2 cellular contexts compared by ENCODE assay signal in genomic region chr1:117116090-117116783, GRCh38.
TF ChIP-seq lines count a peak whose summit lies in the region.

No MANE protein-coding gene starts in this region.

TF ChIP-seq in HEK293, 187 proteins besides CTCF, POLR2A, EP300 and RAD21:
- TF ChIP-seq PRDM10 (tag by site-specific recombination; IDR thresholded peaks at IDR 0.05) = no peak
- TF ChIP-seq ZNF121 (tag by site-specific recombination; IDR thresholded peaks at IDR 0.05) = peak; percentile 68; the same call in 1 of the 2 replicates
TF ChIP-seq in HEK293: peak in this region for 1.

TF ChIP-seq in K562, 482 proteins besides CTCF, POLR2A, EP300 and RAD21:
- no peak for TF ChIP-seq ARNT (IDR thresholded peaks at IDR 0.05)
- peak; percentile 52; the same call in 1 of the 2 replicates for TF ChIP-seq TCF3 (CRISPR knock-in tag; IDR thresholded peaks at IDR 0.05)
- peak; percentile 26; the same call in 1 of the 2 replicates for TF ChIP-seq TEAD4 (IDR thresholded peaks at IDR 0.05; ENCODE audit: low read length)
- TF ChIP-seq TEAD4 (CRISPR knock-in tag; IDR thresholded peaks at IDR 0.05; ENCODE audit: borderline replicate concordance) = no peak
- peak; percentile 92 for TF ChIP-seq ZNF121 (CRISPR knock-in tag; conservative IDR thresholded peaks at IDR 0.05)
- TF ChIP-seq CAMTA2 (CRISPR knock-in tag; conservative IDR thresholded peaks at IDR 0.05) = no peak
- TF ChIP-seq NKRF (IDR thresholded peaks at IDR 0.05; ENCODE audit: borderline replicate concordance) = no peak
- TF ChIP-seq ZNF282 (CRISPR knock-in tag; IDR thresholded peaks at IDR 0.05) = no peak
- TF ChIP-seq NONO (IDR thresholded peaks at IDR 0.05; ENCODE audit: low read depth in 2 of 2, low read length in 1 of 2) = no peak
- TF ChIP-seq ARID1B (IDR thresholded peaks at IDR 0.05) = peak; percentile 50; the same call in 1 of the 2 replicates
- no peak for TF ChIP-seq RFX1 (IDR thresholded peaks at IDR 0.05)
- TF ChIP-seq ZNF57 (CRISPR knock-in tag; IDR thresholded peaks at IDR 0.05) = no peak
- TF ChIP-seq SOX6 (IDR thresholded peaks at IDR 0.05) = 0 out of 2 replicates have a peak, but pooled peaks have one; percentile 11
- no peak for TF ChIP-seq PURB (CRISPR knock-in tag; IDR thresholded peaks at IDR 0.05; ENCODE audit: low read depth)
- TF ChIP-seq CHCHD3 (CRISPR knock-in tag; IDR thresholded peaks at IDR 0.05) = no peak
- no peak for TF ChIP-seq TRIM28 (IDR thresholded peaks at IDR 0.05)
- TF ChIP-seq XRCC3 (IDR thresholded peaks at IDR 0.05) = no peak
- no peak for TF ChIP-seq PRPF4 (IDR thresholded peaks at IDR 0.05; ENCODE audit: insufficient read depth, low read depth, low read length, poor library complexity, severe bottlenecking)
- peak; percentile 41 for TF ChIP-seq CBFA2T2 (conservative IDR thresholded peaks at IDR 0.05)
- TF ChIP-seq ZNF165 (CRISPR knock-in tag; IDR thresholded peaks at IDR 0.05; ENCODE audit: borderline replicate concordance) = no peak
- no peak for TF ChIP-seq BRCA1 (IDR thresholded peaks at IDR 0.05)
- no peak for TF ChIP-seq BRCA1 (CRISPR knock-in tag; IDR thresholded peaks at IDR 0.05)
- TF ChIP-seq EWSR1 (IDR thresholded peaks at IDR 0.05; ENCODE audit: borderline replicate concordance, low read depth, partially characterized antibody) = no peak
- TF ChIP-seq TAF15 (IDR thresholded peaks at IDR 0.05; ENCODE audit: low read depth, low read length) = no peak
- peak; percentile 77 for TF ChIP-seq CBFA2T3 (IDR thresholded peaks at IDR 0.05)
- TF ChIP-seq MCM3 (IDR thresholded peaks at IDR 0.05) = no peak
- TF ChIP-seq SLC30A9 (CRISPR knock-in tag; IDR thresholded peaks at IDR 0.05) = no peak
- no peak for TF ChIP-seq ELF2 (CRISPR knock-in tag; IDR thresholded peaks at IDR 0.05)
- TF ChIP-seq GATAD2A (IDR thresholded peaks at IDR 0.05) = no peak
- no peak for TF ChIP-seq HSF4 (CRISPR knock-in tag; IDR thresholded peaks at IDR 0.05; ENCODE audit: borderline replicate concordance)
- TF ChIP-seq TGIF2 (CRISPR knock-in tag; IDR thresholded peaks at IDR 0.05) = no peak
- no peak for TF ChIP-seq CBFB (CRISPR knock-in tag; IDR thresholded peaks at IDR 0.05)
- no peak for TF ChIP-seq MCM2 (IDR thresholded peaks at IDR 0.05; ENCODE audit: low read depth)
- TF ChIP-seq HDGF (IDR thresholded peaks at IDR 0.05) = no peak
- TF ChIP-seq TAL1 (IDR thresholded peaks at IDR 0.05) = peak; percentile 49; the same call in 1 of the 2 replicates
- TF ChIP-seq ZKSCAN1 (IDR thresholded peaks at IDR 0.05; ENCODE audit: low read depth, low read length) = no peak
- no peak for TF ChIP-seq EGR1 (conservative IDR thresholded peaks at IDR 0.05)
- no peak for TF ChIP-seq DPF2 (IDR thresholded peaks at IDR 0.05)
- TF ChIP-seq ZNF217 (CRISPR knock-in tag; IDR thresholded peaks at IDR 0.05) = no peak
